ENCODE assay signal across 36 cellular contexts in genomic region chr6:166145751-166146150, GRCh38. TPM values are rescaled to one million over a fixed set of nuclear protein-coding genes. Genes with fewer than 3 reads are reported as not detected.
"Had no signal": no experiment of that assay in that cellular context is flagged by ENCODE, and none has a peak within 500 bp of the region (broad histone marks: within the 10 kb centered on the region; RNA-seq: fewer than 3 reads in every experiment).

No MANE protein-coding gene starts in this region.

- H3K27ac Mint-ChIP-seq: activated CD4-positive, alpha-beta memory T cell treated with anti-CD3 and anti-CD28 coated beads for 36 hours; activated CD4-positive, alpha-beta T cell treated with anti-CD3 and anti-CD28 coated beads, Interleukin-2, amount 10 ng/mL, durations not matched to agents 24 days and 14 days; activated naive CD4-positive, alpha-beta T cell treated with anti-CD3 and anti-CD28 coated beads, Interleukin-2, amount 50 U/mL, for 24 hours; activated naive CD8-positive, alpha-beta T cell treated with anti-CD3 and anti-CD28 coated beads, Interleukin-2, amount 50 U/mL, for 24 hours; activated T-cell treated with anti-CD3 and anti-CD28 coated beads, Interleukin-2, amount 50 U/mL, for 24 hours; mesothelial cell of epicardium; naive thymus-derived CD4-positive, alpha-beta T cell; stimulated activated effector memory CD8-positive, alpha-beta T cell treated with anti-CD3 and anti-CD28 coated beads, Interleukin-12 subunit alpha, Interleukin-12 subunit beta, amount 100 ng/mL, for 72 hours; stimulated activated naive CD8-positive, alpha-beta T cell treated with anti-CD3 and anti-CD28 coated beads, Interleukin-15, Interleukin-2, amounts not matched to agents 100 ng/mL and 50 ng/mL, for 24 hours; T-helper 17 cell had no signal

- H3K36me3 Mint-ChIP-seq: activated CD4-positive, alpha-beta memory T cell treated with anti-CD3 and anti-CD28 coated beads for 36 hours; mesothelial cell of epicardium; naive thymus-derived CD4-positive, alpha-beta T cell; stimulated activated effector memory CD8-positive, alpha-beta T cell treated with anti-CD3 and anti-CD28 coated beads, Interleukin-12 subunit alpha, Interleukin-12 subunit beta, amount 100 ng/mL, for 72 hours had no signal

- DNase-seq: activated CD4-positive, alpha-beta memory T cell treated with anti-CD3 and anti-CD28 coated beads for 36 hours; activated CD4-positive, alpha-beta T cell treated with anti-CD3 and anti-CD28 coated beads, Interleukin-2, amount 10 ng/mL, durations not matched to agents 24 days and 14 days; activated CD4-positive, CD25-positive, alpha-beta regulatory T cell treated with anti-CD3 and anti-CD28 coated beads, Interleukin-2, amount 50 U/mL, for 72 hours; activated CD8-positive, alpha-beta memory T cell treated with anti-CD3 and anti-CD28 coated beads, Interleukin-2, amount 50 U/mL, for 48 hours; activated gamma-delta T cell; activated naive CD8-positive, alpha-beta T cell treated with anti-CD3 and anti-CD28 coated beads, Interleukin-2, amount 50 U/mL, for 24 hours; activated T-cell treated with anti-CD3 and anti-CD28 coated beads, Interleukin-2, amount 50 U/mL, for 24 hours; amygdala; colonic mucosa; effector memory CD4-positive, alpha-beta T cell; erythroblast; foreskin fibroblast; heart left ventricle; left cardiac atrium; left ventricle myocardium superior; naive thymus-derived CD4-positive, alpha-beta T cell; pancreas; psoas muscle; sigmoid colon; small intestine; stimulated activated CD4-positive, alpha-beta T cell treated with anti-CD3 and anti-CD28 coated beads, Interleukin-4, amount 100 ng/mL, for 24 hours; T-helper 17 cell; T1000; trophoblast cell had no signal

- H3K4me1 Mint-ChIP-seq: activated CD4-positive, alpha-beta T cell treated with anti-CD3 and anti-CD28 coated beads, Interleukin-2, amount 10 ng/mL, durations not matched to agents 24 days and 14 days; activated naive CD4-positive, alpha-beta T cell treated with anti-CD3 and anti-CD28 coated beads, Interleukin-2, amount 50 U/mL, for 24 hours; activated naive CD8-positive, alpha-beta T cell treated with anti-CD3 and anti-CD28 coated beads, Interleukin-2, amount 50 U/mL, for 24 hours; mesothelial cell of epicardium; stimulated activated effector memory CD8-positive, alpha-beta T cell treated with anti-CD3 and anti-CD28 coated beads, Interleukin-12 subunit alpha, Interleukin-12 subunit beta, amount 100 ng/mL, for 72 hours; T-helper 17 cell had no signal

- H3K4me1 ChIP-seq: colonic mucosa, heart left ventricle, pancreas, psoas muscle, sigmoid colon had no signal

- H3K4me3 ChIP-seq: colonic mucosa, heart left ventricle, pancreas, psoas muscle, sigmoid colon, thoracic aorta had no signal

- H3K27me3 ChIP-seq: colonic mucosa, pancreas, sigmoid colon had no signal

- H3K9me3 Mint-ChIP-seq: activated naive CD4-positive, alpha-beta T cell treated with anti-CD3 and anti-CD28 coated beads, Interleukin-2, amount 50 U/mL, for 24 hours; activated naive CD8-positive, alpha-beta T cell treated with anti-CD3 and anti-CD28 coated beads, Interleukin-2, amount 50 U/mL, for 24 hours had no signal

- H3K27ac ChIP-seq: colonic mucosa, heart left ventricle, pancreas, psoas muscle, sigmoid colon, thoracic aorta had no signal

- H3K27me3 Mint-ChIP-seq: activated naive CD4-positive, alpha-beta T cell treated with anti-CD3 and anti-CD28 coated beads, Interleukin-2, amount 50 U/mL, for 24 hours had no signal

- H3K36me3 ChIP-seq: colonic mucosa, heart left ventricle, pancreas, sigmoid colon, thoracic aorta had no signal

- H3K9me3 ChIP-seq: colonic mucosa, pancreas had no signal

- H3K4me3 Mint-ChIP-seq: activated CD4-positive, alpha-beta memory T cell treated with anti-CD3 and anti-CD28 coated beads for 36 hours; activated CD4-positive, alpha-beta T cell treated with anti-CD3 and anti-CD28 coated beads, Interleukin-2, amount 10 ng/mL, durations not matched to agents 24 days and 14 days; activated naive CD4-positive, alpha-beta T cell treated with anti-CD3 and anti-CD28 coated beads, Interleukin-2, amount 50 U/mL, for 24 hours; activated naive CD8-positive, alpha-beta T cell treated with anti-CD3 and anti-CD28 coated beads, Interleukin-2, amount 50 U/mL, for 24 hours; activated T-cell treated with anti-CD3 and anti-CD28 coated beads, Interleukin-2, amount 50 U/mL, for 24 hours; mesothelial cell of epicardium; naive thymus-derived CD4-positive, alpha-beta T cell; stimulated activated effector memory CD8-positive, alpha-beta T cell treated with anti-CD3 and anti-CD28 coated beads, Interleukin-12 subunit alpha, Interleukin-12 subunit beta, amount 100 ng/mL, for 72 hours; stimulated activated naive CD8-positive, alpha-beta T cell treated with anti-CD3 and anti-CD28 coated beads, Interleukin-15, Interleukin-2, amounts not matched to agents 100 ng/mL and 50 ng/mL, for 24 hours; T-helper 17 cell had no signal

RNA-seq across cellular contexts. Expression of gene TBXT, which starts 21.9 kb away (rescaled TPM):
- total RNA-seq: activated CD4-positive, alpha-beta memory T cell treated with anti-CD3 and anti-CD28 coated beads for 36 hours; activated CD4-positive, alpha-beta T cell treated with anti-CD3 and anti-CD28 coated beads, Interleukin-2, amount 10 ng/mL, durations not matched to agents 24 days and 14 days; activated CD8-positive, alpha-beta memory T cell treated with anti-CD3 and anti-CD28 coated beads for 36 hours; colonic mucosa; dermis microvascular lymphatic vessel endothelial cell; fibroblast of lung; left cardiac atrium; left ventricle myocardium superior; lung microvascular endothelial cell; mesothelial cell of epicardium; naive thymus-derived CD4-positive, alpha-beta T cell; pancreas; psoas muscle; sigmoid colon; subcutaneous adipose tissue; T-helper 17 cell; thoracic aorta had no signal
- polyA plus RNA-seq: fibroblast of lung; heart left ventricle; keratinocyte; naive thymus-derived CD4-positive, alpha-beta T cell; neural cell; pancreas; psoas muscle; sigmoid colon; small intestine had no signal
